21 cellular contexts compared by ENCODE assay signal in the genomic region with DNA sequence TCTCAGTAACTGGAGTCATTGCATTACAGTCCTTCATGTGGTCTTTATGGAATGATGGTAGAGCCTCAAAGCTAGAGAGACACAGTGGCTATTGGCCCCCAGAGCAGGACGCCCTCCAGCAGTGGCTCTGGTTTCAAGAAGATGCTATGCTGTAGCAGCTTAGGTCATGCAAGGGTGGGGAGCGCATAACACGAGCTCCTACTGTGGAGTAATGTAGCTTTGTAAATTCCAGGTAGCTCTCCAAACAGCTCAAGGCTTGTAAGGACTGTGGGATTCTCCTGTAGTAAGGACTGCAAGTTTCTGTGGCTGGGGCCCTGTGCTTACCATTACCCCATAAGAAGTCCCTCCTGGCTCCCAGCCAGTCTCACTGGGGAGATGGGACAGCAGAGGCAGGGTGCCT.
"Had no signal": no experiment of that assay in that cellular context is flagged by ENCODE, and none has a peak within 500 bp of the region (broad histone marks: within the 10 kb centered on the region; RNA-seq: fewer than 3 reads in every experiment).

No MANE protein-coding gene starts in this region.

- H3K27ac ChIP-seq: colonic mucosa, hepatocyte, pancreas, tibial artery, upper lobe of left lung, uterus had no signal

- H3K4me1 Mint-ChIP-seq: neural crest cell; stimulated activated memory B cell treated with anti-CD40 and anti-IgM and Interleukin-4, amounts not matched to agents 10 μg/mL and 1 μg/mL and 100 μg/mL, for 72 hours had no signal

- H3K27me3 ChIP-seq: colonic mucosa, hepatocyte, pancreas, tibial artery, upper lobe of left lung, uterus had no signal

- H3K4me2 ChIP-seq: hepatocyte had no signal

- H3K4me1 ChIP-seq: colonic mucosa, pancreas, tibial artery, uterus had no signal

- ATAC-seq: left lobe of liver; natural killer cell; pancreas; right cardiac atrium; stimulated activated memory B cell treated with anti-CD40 and anti-IgM and Interleukin-4, amounts not matched to agents 10 μg/mL and 1 μg/mL and 100 μg/mL, for 72 hours had no signal

- H3K36me3 Mint-ChIP-seq: mesothelial cell of epicardium; natural killer cell; stimulated activated memory B cell treated with anti-CD40 and anti-IgM and Interleukin-4, amounts not matched to agents 10 μg/mL and 1 μg/mL and 100 μg/mL, for 72 hours had no signal

- H3K27ac Mint-ChIP-seq: mesothelial cell of epicardium; natural killer cell; progenitor cell of endocrine pancreas; stimulated activated memory B cell treated with anti-CD40 and anti-IgM and Interleukin-4, amounts not matched to agents 10 μg/mL and 1 μg/mL and 100 μg/mL, for 72 hours; stimulated activated naive CD8-positive, alpha-beta T cell treated with anti-CD3 and anti-CD28 coated beads, Interleukin-15, Interleukin-2, amounts not matched to agents 100 ng/mL and 50 ng/mL, for 24 hours had no signal

- H3K4me3 Mint-ChIP-seq: mesothelial cell of epicardium; natural killer cell; neural crest cell; stimulated activated memory B cell treated with anti-CD40 and anti-IgM and Interleukin-4, amounts not matched to agents 10 μg/mL and 1 μg/mL and 100 μg/mL, for 72 hours; stimulated activated naive CD8-positive, alpha-beta T cell treated with anti-CD3 and anti-CD28 coated beads, Interleukin-15, Interleukin-2, amounts not matched to agents 100 ng/mL and 50 ng/mL, for 24 hours had no signal

- H3K9me3 Mint-ChIP-seq: natural killer cell; stimulated activated memory B cell treated with anti-CD40 and anti-IgM and Interleukin-4, amounts not matched to agents 10 μg/mL and 1 μg/mL and 100 μg/mL, for 72 hours; stimulated activated naive CD8-positive, alpha-beta T cell treated with anti-CD3 and anti-CD28 coated beads, Interleukin-15, Interleukin-2, amounts not matched to agents 100 ng/mL and 50 ng/mL, for 24 hours had no signal

- H3K4me3 ChIP-seq: colonic mucosa, hepatocyte, pancreas, tibial artery, upper lobe of left lung, uterus had no signal

- DNase-seq: colonic mucosa; dermis blood vessel endothelial cell; foreskin melanocyte; head of caudate nucleus; natural killer cell; occipital lobe; pancreas; stimulated activated CD4-positive, alpha-beta T cell treated with anti-CD3 and anti-CD28 coated beads, Interleukin-4, amount 100 ng/mL, for 1 hour; tibial artery; upper lobe of left lung; uterus had no signal

- H3K36me3 ChIP-seq: colonic mucosa, pancreas, tibial artery, upper lobe of left lung, uterus had no signal

- H3K9me3 ChIP-seq: colonic mucosa, pancreas, tibial artery, upper lobe of left lung, uterus had no signal

- H3K27me3 Mint-ChIP-seq: progenitor cell of endocrine pancreas; stimulated activated memory B cell treated with anti-CD40 and anti-IgM and Interleukin-4, amounts not matched to agents 10 μg/mL and 1 μg/mL and 100 μg/mL, for 72 hours; stimulated activated naive CD8-positive, alpha-beta T cell treated with anti-CD3 and anti-CD28 coated beads, Interleukin-15, Interleukin-2, amounts not matched to agents 100 ng/mL and 50 ng/mL, for 24 hours had no signal

- FAIRE-seq: endothelial cell of umbilical vein, islet of Langerhans, pancreas had no signal

- H2AFZ ChIP-seq: hepatocyte had no signal
